ENCODE assay signal across 16 cellular contexts in the genomic region with DNA sequence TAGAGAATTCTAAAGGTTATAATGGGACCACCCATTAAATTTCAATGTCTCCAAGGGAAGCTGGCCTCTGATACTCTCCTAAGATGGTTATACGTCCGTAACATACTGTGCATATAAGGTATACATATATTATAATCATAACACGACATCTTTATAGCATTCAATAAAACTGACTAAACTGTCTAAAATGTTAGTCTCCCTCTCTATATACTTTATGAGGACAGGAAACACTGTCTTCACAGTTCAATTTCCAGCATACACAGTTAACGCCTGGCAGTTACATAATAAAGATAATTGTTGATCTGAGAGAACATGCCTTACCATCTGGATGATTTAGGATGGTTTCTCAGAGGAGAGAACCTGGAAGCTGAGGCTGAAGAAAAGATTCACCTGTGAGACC. TPM values are rescaled to one million over a fixed set of nuclear protein-coding genes. Genes with fewer than 3 reads are reported as not detected.
DNase-seq lines count a peak whose midpoint lies in the region; ATAC-seq and TF ChIP-seq lines count a peak whose summit lies in the region.
"Had no signal": no experiment of that assay in that cellular context is flagged by ENCODE, and none has a peak within 500 bp of the region (broad histone marks: within the 10 kb centered on the region; RNA-seq: fewer than 3 reads in every experiment).

No MANE protein-coding gene starts in this region.

- no peak overlapping the region for H3K27ac Mint-ChIP-seq in activated CD4-positive, alpha-beta T cell treated with anti-CD3 and anti-CD28 coated beads, Interleukin-2, amount 10 ng/mL, durations not matched to agents 24 days and 14 days
- H3K27ac Mint-ChIP-seq in HFFc6 = no peak overlapping the region
- H3K27ac Mint-ChIP-seq in activated naive CD8-positive, alpha-beta T cell treated with anti-CD3 and anti-CD28 coated beads, Interleukin-2, amount 50 U/mL, for 24 hours = no peak overlapping the region
- no peak overlapping the region for H3K27ac Mint-ChIP-seq in neural progenitor cell

- H3K27ac ChIP-seq in neural progenitor cell = no peak overlapping the region
- no peak overlapping the region for H3K27ac ChIP-seq in aorta (ENCODE audit: low read depth in 1 of 2, low read length in 2 of 2)
- H3K27ac ChIP-seq: SK-N-MC had no signal

- no peaks in the 10 kb centered on the region for H3K36me3 Mint-ChIP-seq in activated CD4-positive, alpha-beta T cell treated with anti-CD3 and anti-CD28 coated beads, Interleukin-2, amount 10 ng/mL, durations not matched to agents 24 days and 14 days (ENCODE audit: low read depth)
- H3K36me3 Mint-ChIP-seq in HFFc6 (ENCODE audit: low read depth) (peaks cover 7% of the 10 kb centered on the region; the same call in 1 of the 2 replicates), neural progenitor cell (peaks cover 3% of the 10 kb centered on the region)
- peaks cover 11% of the 10 kb centered on the region for H3K36me3 Mint-ChIP-seq in activated naive CD8-positive, alpha-beta T cell treated with anti-CD3 and anti-CD28 coated beads, Interleukin-2, amount 50 U/mL, for 24 hours (ENCODE audit: low read depth)

- H3K4me3 ChIP-seq in neural progenitor cell (no peak overlapping the region), aorta (ENCODE audit: low read length in 2 of 2) (no peak overlapping the region)

- no peak overlapping the region for H3K4me2 ChIP-seq in neural progenitor cell

- intact Hi-C loops in activated CD4-positive, alpha-beta T cell treated with anti-CD3 and anti-CD28 coated beads, Interleukin-2, amount 10 ng/mL, durations not matched to agents 24 days and 14 days (cut with micrococcal nuclease) = no loop called here
- intact Hi-C loops in aorta (cut with DNase I) = no loop called here

- H3K9me3 ChIP-seq in neural progenitor cell (ENCODE audit: low read depth) (no peaks in the 10 kb centered on the region), aorta (ENCODE audit: control insufficient read depth, low read length) (no peaks in the 10 kb centered on the region)
- H3K9me3 ChIP-seq: body of pancreas had no signal

- no peaks in the 10 kb centered on the region for H3K27me3 ChIP-seq in neural progenitor cell
- no peaks in the 10 kb centered on the region for H3K27me3 ChIP-seq in aorta (ENCODE audit: control insufficient read depth in 1 of 2, insufficient read depth in 2 of 2, low read length in 1 of 2)
- H3K27me3 ChIP-seq: body of pancreas had no signal

- H2AFZ ChIP-seq in neural progenitor cell (replicated peaks) = no peak overlapping the region

- H3K27me3 Mint-ChIP-seq in activated CD4-positive, alpha-beta T cell treated with anti-CD3 and anti-CD28 coated beads, Interleukin-2, amount 10 ng/mL, durations not matched to agents 24 days and 14 days = peaks cover 15% of the 10 kb centered on the region
- peaks cover 4% of the 10 kb centered on the region for H3K27me3 Mint-ChIP-seq in HFFc6 (ENCODE audit: insufficient read depth)
- peaks cover 17% of the 10 kb centered on the region for H3K27me3 Mint-ChIP-seq in activated naive CD8-positive, alpha-beta T cell treated with anti-CD3 and anti-CD28 coated beads, Interleukin-2, amount 50 U/mL, for 24 hours
- peaks cover 7% of the 10 kb centered on the region for H3K27me3 Mint-ChIP-seq in neural progenitor cell (ENCODE audit: insufficient read depth, low read depth)

- no peaks in the 10 kb centered on the region for H3K36me3 ChIP-seq in neural progenitor cell
- H3K36me3 ChIP-seq in aorta (ENCODE audit: control insufficient read depth in 1 of 2, insufficient read depth in 2 of 2, low read length in 1 of 2) = no peaks in the 10 kb centered on the region

- H4K20me1 ChIP-seq in neural progenitor cell (ENCODE audit: low read depth) = no peaks in the 10 kb centered on the region

- H3K79me2 ChIP-seq in neural progenitor cell (ENCODE audit: low read depth) = peaks cover 28% of the 10 kb centered on the region

- H3K4me1 ChIP-seq in neural progenitor cell (no peaks in the 10 kb centered on the region), aorta (ENCODE audit: control insufficient read depth in 1 of 2, insufficient read depth in 2 of 2, low read length in 2 of 2) (no peaks in the 10 kb centered on the region)

- WGBS in aorta, 2 donors = 75 to 95% methylated on average over 4 of the region's 4 CpGs

- no peaks in the 10 kb centered on the region for H3F3A ChIP-seq in neural progenitor cell (ENCODE audit: low read depth)

- no peak for ATAC-seq in activated naive CD8-positive, alpha-beta T cell treated with anti-CD3 and anti-CD28 coated beads, Interleukin-2, amount 50 U/mL, for 24 hours
- ATAC-seq in HG03354 (IDR thresholded peaks at IDR 0.05; ENCODE audit: poor library complexity, severe bottlenecking, unreplicated experiment) (no peak), aorta (ENCODE audit: low FRiP score) (no peak)

- H3K4me3 Mint-ChIP-seq in activated CD4-positive, alpha-beta T cell treated with anti-CD3 and anti-CD28 coated beads, Interleukin-2, amount 10 ng/mL, durations not matched to agents 24 days and 14 days = peak overlapping the region; percentile 96
- H3K4me3 Mint-ChIP-seq in HFFc6 (peak overlapping the region; percentile 93; the same call in 1 of the 2 replicates), neural progenitor cell (peak overlapping the region; percentile 95)
- peak overlapping the region; percentile 92 for H3K4me3 Mint-ChIP-seq in activated naive CD8-positive, alpha-beta T cell treated with anti-CD3 and anti-CD28 coated beads, Interleukin-2, amount 50 U/mL, for 24 hours

- H3K9ac ChIP-seq in neural progenitor cell = no peak overlapping the region

- DNase-seq in activated CD4-positive, alpha-beta T cell treated with anti-CD3 and anti-CD28 coated beads, Interleukin-2, amount 10 ng/mL, durations not matched to agents 24 days and 14 days = no peak
- no peak for DNase-seq in activated CD4-positive, alpha-beta T cell treated with anti-CD3 and anti-CD28 coated beads, Interleukin-2, amount 50 U/mL, for 48 hours
- DNase-seq in HFFc6 (no peak), neural progenitor cell (ENCODE audit: low spot score) (no peak), HuH-7.5 (ENCODE audit: low spot score) (no peak), aorta (no peak)
- no peak for DNase-seq in activated naive CD8-positive, alpha-beta T cell treated with anti-CD3 and anti-CD28 coated beads, Interleukin-2, amount 50 U/mL, for 24 hours
- DNase-seq: activated effector memory CD4-positive, alpha-beta T cell treated with anti-CD3 and anti-CD28 coated beads, Interleukin-2, amount 50 U/mL, for 16 hours; body of pancreas; foreskin melanocyte; NCI-H1105; stimulated activated CD4-positive, alpha-beta T cell treated with anti-CD3 and anti-CD28 coated beads, Interleukin-12 subunit alpha, Interleukin-12 subunit beta, amount 100 ng/mL, for 4 hours; stimulated activated naive B cell treated with anti-CD40 and anti-IgM and Interleukin-4, amounts not matched to agents 10 μg/mL and 1 μg/mL and 100 μg/mL, for 72 hours; trophoblast cell had no signal

- TF ChIP-seq CTCF in HFFc6 (IDR thresholded peaks at IDR 0.05) = no peak
- TF ChIP-seq CTCF in neural progenitor cell (IDR thresholded peaks at IDR 0.05) = no peak

- peaks cover 4% of the 10 kb centered on the region for H3K9me3 Mint-ChIP-seq in activated CD4-positive, alpha-beta T cell treated with anti-CD3 and anti-CD28 coated beads, Interleukin-2, amount 10 ng/mL, durations not matched to agents 24 days and 14 days
- H3K9me3 Mint-ChIP-seq in HFFc6 = no peaks in the 10 kb centered on the region
- peaks cover 6% of the 10 kb centered on the region for H3K9me3 Mint-ChIP-seq in activated naive CD8-positive, alpha-beta T cell treated with anti-CD3 and anti-CD28 coated beads, Interleukin-2, amount 50 U/mL, for 24 hours
- peaks cover 11% of the 10 kb centered on the region for H3K9me3 Mint-ChIP-seq in neural progenitor cell

- peaks cover 17% of the 10 kb centered on the region for H3K4me1 Mint-ChIP-seq in activated CD4-positive, alpha-beta T cell treated with anti-CD3 and anti-CD28 coated beads, Interleukin-2, amount 10 ng/mL, durations not matched to agents 24 days and 14 days
- H3K4me1 Mint-ChIP-seq in HFFc6 (ENCODE audit: low read depth) = peaks cover 24% of the 10 kb centered on the region
- H3K4me1 Mint-ChIP-seq in activated naive CD8-positive, alpha-beta T cell treated with anti-CD3 and anti-CD28 coated beads, Interleukin-2, amount 50 U/mL, for 24 hours = peaks cover 28% of the 10 kb centered on the region
- H3K4me1 Mint-ChIP-seq in neural progenitor cell = peaks cover 22% of the 10 kb centered on the region

RNA-seq across cellular contexts. Expression of a gene that starts 1.2 kb away (rescaled TPM):
- 33.4 and 35.8 TPM in 2 replicates for total RNA-seq in activated CD4-positive, alpha-beta T cell treated with anti-CD3 and anti-CD28 coated beads, Interleukin-2, amount 10 ng/mL, durations not matched to agents 24 days and 14 days
- total RNA-seq in HFFc6 (2021; fragmentation: NEBNext Ultra II Directional; extraction: Animal tissue kit (Norgen Biotek cat#: 25700)) = 10 to 100 TPM; 16.7 to 20.7 (median 17.6) TPM
- total RNA-seq in neural progenitor cell (ENCODE audit: low replicate concordance) (14.4 and 14.9 TPM in 2 replicates), aorta (10 to 100 TPM; 13.0 to 21.8 TPM)
- 1 to 10 TPM; 7.9 to 8.3 TPM for polyA plus RNA-seq in aorta
